In genomic region chr1:26791626-26792025, GRCh38 we compare ENCODE assay signal across 1 cellular context.
TF ChIP-seq lines count a peak whose summit lies in the region.

No MANE protein-coding gene starts in this region.

TF ChIP-seq in K562, 482 proteins besides CTCF, POLR2A, EP300 and RAD21 (continued from another document):
- peak; percentile 85 for TF ChIP-seq MYC (IDR thresholded peaks at IDR 0.05; ENCODE audit: low read depth, low read length)
- TF ChIP-seq MYC (CRISPR knock-in tag; IDR thresholded peaks at IDR 0.05; ENCODE audit: borderline replicate concordance, low read depth): no peak
- peak; percentile 69; the same call in 1 of the 2 replicates for TF ChIP-seq ZNF766 (CRISPR knock-in tag; conservative IDR thresholded peaks at IDR 0.05)
- TF ChIP-seq SETDB1 (IDR thresholded peaks at IDR 0.05; ENCODE audit: low read length): no peak
- TF ChIP-seq EP400 (IDR thresholded peaks at IDR 0.05): peak; percentile 62; the same call in 1 of the 2 replicates
- peak; percentile 92 for TF ChIP-seq BHLHE40 (IDR thresholded peaks at IDR 0.05; ENCODE audit: low read length)
- TF ChIP-seq NCOR1 (IDR thresholded peaks at IDR 0.05): peak; percentile 97
- TF ChIP-seq NUFIP1 (IDR thresholded peaks at IDR 0.05; ENCODE audit: partially characterized antibody): no peak
- no peak for TF ChIP-seq MED1 (CRISPR knock-in tag; IDR thresholded peaks at IDR 0.05; ENCODE audit: borderline replicate concordance)
- no peak for TF ChIP-seq WHSC1 (IDR thresholded peaks at IDR 0.05; ENCODE audit: low read length)
- no peak for TF ChIP-seq ETV5 (CRISPR knock-in tag; IDR thresholded peaks at IDR 0.05; ENCODE audit: low read depth)
- TF ChIP-seq SMAD1 (IDR thresholded peaks at IDR 0.05; ENCODE audit: low read depth, low read length, partially characterized antibody): peak; percentile 65
- TF ChIP-seq MCM2 (IDR thresholded peaks at IDR 0.05; ENCODE audit: low read depth): no peak
- peak; percentile 15; the same call in 1 of the 2 replicates for TF ChIP-seq TRIM28 (IDR thresholded peaks at IDR 0.05)
- TF ChIP-seq RUNX1 (IDR thresholded peaks at IDR 0.05; ENCODE audit: low read depth): peak; percentile 85; the same call in 1 of the 2 replicates
- peak; percentile 74 for TF ChIP-seq SMARCC2 (IDR thresholded peaks at IDR 0.05; ENCODE audit: low read depth)
- peak; percentile 79 for TF ChIP-seq DMBX1 (CRISPR knock-in tag; IDR thresholded peaks at IDR 0.05; ENCODE audit: borderline replicate concordance)
- no peak for TF ChIP-seq KDM4B (IDR thresholded peaks at IDR 0.05; ENCODE audit: borderline replicate concordance in 2 of 2, low read depth in 1 of 2)
- no peak for TF ChIP-seq NFYB (IDR thresholded peaks at IDR 0.05; ENCODE audit: extremely low read depth, insufficient read length)
- TF ChIP-seq SRSF3 (IDR thresholded peaks at IDR 0.05; ENCODE audit: insufficient read depth, low read length): no peak
- no peak for TF ChIP-seq SNAPC5 (CRISPR knock-in tag; IDR thresholded peaks at IDR 0.05)
- TF ChIP-seq STAT5A (IDR thresholded peaks at IDR 0.05; ENCODE audit: borderline replicate concordance, low read length): peak; percentile 92
- TF ChIP-seq TSC22D4 (tag; IDR thresholded peaks at IDR 0.05): no peak
- no peak for TF ChIP-seq PBX2 (CRISPR knock-in tag; IDR thresholded peaks at IDR 0.05; ENCODE audit: low read depth)
- TF ChIP-seq PBX2 (tag; conservative IDR thresholded peaks at IDR 0.05; ENCODE audit: low read depth): peak; percentile 40; the same call in 1 of the 2 replicates
- TF ChIP-seq ZNF41 (CRISPR knock-in tag; conservative IDR thresholded peaks at IDR 0.05): no peak
- no peak for TF ChIP-seq POU5F1 (IDR thresholded peaks at IDR 0.05; ENCODE audit: borderline replicate concordance, low read depth, low read length, partially characterized antibody)
- TF ChIP-seq BRD9 (IDR thresholded peaks at IDR 0.05; ENCODE audit: low read depth, partially characterized antibody): peak; percentile 78
- TF ChIP-seq ZNF146 (CRISPR knock-in tag; IDR thresholded peaks at IDR 0.05; ENCODE audit: unreplicated experiment): no peak
- peak; percentile 90 for TF ChIP-seq CCNT2 (IDR thresholded peaks at IDR 0.05; ENCODE audit: borderline replicate concordance, extremely low read depth, insufficient read length, low read depth, low read length)
- peak; percentile 81 to 94; a peak in 3 of 4 replicates for TF ChIP-seq TBL1XR1 (IDR thresholded peaks at IDR 0.05; ENCODE audit: low read length in 2 of 2)
- peak; percentile 89 for TF ChIP-seq SMARCE1 (IDR thresholded peaks at IDR 0.05)
- TF ChIP-seq SP1 (CRISPR knock-in tag; IDR thresholded peaks at IDR 0.05): peak; percentile 56; the same call in 1 of the 2 replicates
- TF ChIP-seq JUND (IDR thresholded peaks at IDR 0.05; ENCODE audit: borderline replicate concordance, low read depth, low read length): peak; percentile 64
- TF ChIP-seq JUND (tag; IDR thresholded peaks at IDR 0.05; ENCODE audit: borderline replicate concordance, low read depth, low read length): no peak; the same call in 2 of the 3 replicates
- TF ChIP-seq ARID1B (IDR thresholded peaks at IDR 0.05): peak; percentile 98
- TF ChIP-seq SMAD4 (CRISPR knock-in tag; conservative IDR thresholded peaks at IDR 0.05): peak; percentile 79; the same call in 1 of the 2 replicates
- TF ChIP-seq HDAC3 (IDR thresholded peaks at IDR 0.05; ENCODE audit: borderline replicate concordance, partially characterized antibody): peak; percentile 83
- TF ChIP-seq EGR1 (conservative IDR thresholded peaks at IDR 0.05): no peak
- TF ChIP-seq TCF3 (CRISPR knock-in tag; IDR thresholded peaks at IDR 0.05): peak; percentile 99
- no peak for TF ChIP-seq HIVEP1 (CRISPR knock-in tag; IDR thresholded peaks at IDR 0.05)
- TF ChIP-seq MECOM (CRISPR knock-in tag; IDR thresholded peaks at IDR 0.05): no peak
- TF ChIP-seq PHB2 (IDR thresholded peaks at IDR 0.05; ENCODE audit: low read depth): 0 out of 2 replicates have a peak, but pooled peaks have one; percentile 66
- no peak for TF ChIP-seq MTF1 (CRISPR knock-in tag; IDR thresholded peaks at IDR 0.05; ENCODE audit: borderline replicate concordance)
- TF ChIP-seq GATAD2B (IDR thresholded peaks at IDR 0.05; ENCODE audit: borderline replicate concordance): peak; percentile 65; the same call in 1 of the 2 replicates
- peak; percentile 99 for TF ChIP-seq CBFA2T2 (conservative IDR thresholded peaks at IDR 0.05)
- 0 out of 2 replicates have a peak, but pooled peaks have one; percentile 39 for TF ChIP-seq ZKSCAN1 (IDR thresholded peaks at IDR 0.05; ENCODE audit: low read depth, low read length)
- no peak for TF ChIP-seq HINFP (tag; conservative IDR thresholded peaks at IDR 0.05; ENCODE audit: low read depth)
- TF ChIP-seq KLF10 (CRISPR knock-in tag; IDR thresholded peaks at IDR 0.05): no peak
- TF ChIP-seq LCOR (CRISPR knock-in tag; IDR thresholded peaks at IDR 0.05): peak; percentile 95
- no peak for TF ChIP-seq ATF4 (CRISPR knock-in tag; IDR thresholded peaks at IDR 0.05)
- TF ChIP-seq THRB (CRISPR knock-in tag; conservative IDR thresholded peaks at IDR 0.05): no peak
- no peak for TF ChIP-seq RBM39 (optimal IDR thresholded peaks at IDR 0.05; ENCODE audit: low read depth, low read length)
- TF ChIP-seq PTTG1 (tag; IDR thresholded peaks at IDR 0.05; ENCODE audit: low read depth): no peak
- TF ChIP-seq POLR2AphosphoS2 (IDR thresholded peaks at IDR 0.05; ENCODE audit: low read length): no peak
- peak; percentile 96 to 98 for TF ChIP-seq FOXA3 (CRISPR knock-in tag; conservative IDR thresholded peaks at IDR 0.05 in 1 of 2, IDR thresholded peaks at IDR 0.05 in 1 of 2)
- no peak for TF ChIP-seq ZNF212 (CRISPR knock-in tag; IDR thresholded peaks at IDR 0.05)
- TF ChIP-seq KAT8 (IDR thresholded peaks at IDR 0.05; ENCODE audit: low read depth): no peak
- peak; percentile 53 for TF ChIP-seq DACH1 (IDR thresholded peaks at IDR 0.05; ENCODE audit: partially characterized antibody)
- peak in 1 of 3 experiments; percentile 58 for TF ChIP-seq YY1 (IDR thresholded peaks at IDR 0.05; ENCODE audit: borderline replicate concordance in 1 of 3, control insufficient read depth in 1 of 3, extremely low read depth in 1 of 3, insufficient read depth in 3 of 3, insufficient read length in 1 of 3, insufficient replicate concordance in 2 of 3, low read depth in 1 of 3, low read length in 2 of 3)
- TF ChIP-seq HDAC1 (IDR thresholded peaks at IDR 0.05): peak; percentile 15 to 87; a peak in 3 of 4 replicates
